ENCODE assay signal across 9 cellular contexts in the genomic region with DNA sequence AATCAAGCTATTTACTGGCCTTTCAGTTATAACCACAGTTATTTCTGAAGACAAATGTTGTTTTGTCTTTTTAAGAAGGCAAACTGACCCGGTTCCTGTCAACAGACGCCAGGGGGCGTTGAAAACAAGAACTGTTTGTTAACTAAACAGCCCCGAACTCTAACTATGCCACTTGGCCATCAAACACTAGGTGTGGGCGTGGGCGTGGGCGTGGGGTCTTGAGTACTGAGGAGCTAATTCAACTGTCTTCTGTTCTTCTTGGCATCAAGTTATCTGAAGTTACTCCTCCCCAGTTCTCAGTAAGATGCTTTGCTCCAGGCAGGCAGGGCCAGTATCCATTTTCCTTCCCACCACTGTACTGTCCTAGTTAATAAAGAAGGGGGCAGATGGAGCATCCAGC.
DNase-seq lines count a peak whose midpoint lies in the region; ATAC-seq and TF ChIP-seq lines count a peak whose summit lies in the region.
"Had no signal": no experiment of that assay in that cellular context is flagged by ENCODE, and none has a peak within 500 bp of the region (broad histone marks: within the 10 kb centered on the region; RNA-seq: fewer than 3 reads in every experiment).

No MANE protein-coding gene starts in this region.

- no peaks in the 10 kb centered on the region for H3K27me3 ChIP-seq in psoas muscle (ENCODE audit: insufficient read depth in 3 of 3, low read length in 2 of 3)

- peaks cover 12% of the 10 kb centered on the region for H3K4me1 Mint-ChIP-seq in CD14-positive monocyte
- H3K4me1 Mint-ChIP-seq in HFFc6 (ENCODE audit: low read depth): peaks cover 8% of the 10 kb centered on the region

- H3K36me3 Mint-ChIP-seq in CD14-positive monocyte (no peaks in the 10 kb centered on the region), HFFc6 (ENCODE audit: low read depth) (no peaks in the 10 kb centered on the region)
- H3K36me3 Mint-ChIP-seq: IgD-negative memory B cell had no signal

- peaks cover 0 to 4% (median 0%) of the 10 kb centered on the region in 7 donors for H3K9me3 Mint-ChIP-seq in CD14-positive monocyte
- H3K9me3 Mint-ChIP-seq in HFFc6: no peaks in the 10 kb centered on the region
- H3K9me3 Mint-ChIP-seq: IgD-negative memory B cell had no signal

- H3K9me3 ChIP-seq in psoas muscle: no peaks in the 10 kb centered on the region

- 10 to 23% (median 14%) methylated on average over 7 of the region's 7 CpGs for WGBS in psoas muscle, 3 donors

- no peaks in the 10 kb centered on the region for H3K36me3 ChIP-seq in psoas muscle (ENCODE audit: insufficient read depth in 1 of 2, low read depth in 1 of 2)

- H3K27ac ChIP-seq in psoas muscle: no peak overlapping the region

- H3K27me3 Mint-ChIP-seq in CD14-positive monocyte (ENCODE audit: low read depth in 3 of 3): peaks cover 1 to 3% (median 3%) of the 10 kb centered on the region in 3 donors
- peaks cover 11% of the 10 kb centered on the region for H3K27me3 Mint-ChIP-seq in HFFc6 (ENCODE audit: insufficient read depth)
- H3K27me3 Mint-ChIP-seq: IgD-negative memory B cell had no signal

- no peak overlapping the region for H3K4me3 ChIP-seq in psoas muscle

- DNase-seq in CD14-positive monocyte (ENCODE audit: low spot score) (peak; percentile 49), HFFc6 (no peak), RKO (ENCODE audit: low spot score) (peak; percentile 67), globus pallidus (ENCODE audit: low spot score) (peak; percentile 96), psoas muscle (peak; percentile 16 to 56)
- peak; percentile 12 for DNase-seq in activated effector memory CD4-positive, alpha-beta T cell treated with Interleukin-2 at 50 U/mL for 16 hours

- H3K4me1 ChIP-seq in psoas muscle: no peaks in the 10 kb centered on the region

- TF ChIP-seq CTCF in CD14-positive monocyte (IDR thresholded peaks at IDR 0.05): peak; percentile 84
- peak; percentile 71 for TF ChIP-seq CTCF in HFFc6 (IDR thresholded peaks at IDR 0.05)
- peak; percentile 33 for TF ChIP-seq CTCF in psoas muscle (IDR thresholded peaks at IDR 0.05)

- H3K4me3 Mint-ChIP-seq in CD14-positive monocyte (no peak overlapping the region), HFFc6 (no peak overlapping the region)
- H3K4me3 Mint-ChIP-seq: IgD-negative memory B cell had no signal

- H3K27ac Mint-ChIP-seq in CD14-positive monocyte (no peak overlapping the region), HFFc6 (no peak overlapping the region)
- H3K27ac Mint-ChIP-seq: IgD-negative memory B cell had no signal

- ATAC-seq in psoas muscle: no peak
- ATAC-seq in HG03025 (IDR thresholded peaks at IDR 0.05; ENCODE audit: low FRiP score, unreplicated experiment): no peak
- ATAC-seq in HG03521 (IDR thresholded peaks at IDR 0.05; ENCODE audit: unreplicated experiment): no peak

- intact Hi-C loops in CD14-positive monocyte (cut with micrococcal nuclease) (loop anchor here in 1 of 2 donors (5.0 kb wide), 1 partner anchor 60 kb away; no protein-coding TSS in a partner anchor), psoas muscle (cut with DNase I) (loop anchor here in 1 of 2 donors (10.0 kb wide), 1 partner anchor 107 kb away; no protein-coding TSS in a partner anchor)

Comparison
In these comparisons a context has a peak if more than half of its experiments do, and no peak if none do; other contexts are left out.
1. CTCF ChIP-seq: peak in every context shown above with its lines; median percentile 84 in CD14-positive monocyte; 71 in HFFc6; 33 in psoas muscle.